Comparison of ENCODE assay signal across 1 cellular context in genomic region chr19:532578-533484, GRCh38.
TF ChIP-seq lines count a peak whose summit lies in the region.

No MANE protein-coding gene starts in this region.

TF ChIP-seq in HepG2, 621 proteins besides CTCF, POLR2A, EP300 and RAD21 (continued from another document and continues in another):
- TF ChIP-seq STAT6 (CRISPR knock-in tag; IDR thresholded peaks at IDR 0.05; ENCODE audit: borderline replicate concordance) (no peak), ZNF331 (CRISPR knock-in tag; IDR thresholded peaks at IDR 0.05) (no peak), ZNF263 (CRISPR knock-in tag; IDR thresholded peaks at IDR 0.05) (no peak), ZNF768 (CRISPR knock-in tag; IDR thresholded peaks at IDR 0.05) (no peak), CC2D1A (CRISPR knock-in tag; IDR thresholded peaks at IDR 0.05) (no peak), SIN3B (IDR thresholded peaks at IDR 0.05; ENCODE audit: low read length) (no peak), ATF2 (CRISPR knock-in tag; IDR thresholded peaks at IDR 0.05) (no peak; the same call in 1 of the 2 replicates), MTA3 (CRISPR knock-in tag; IDR thresholded peaks at IDR 0.05) (no peak), ZNF256 (CRISPR knock-in tag; conservative IDR thresholded peaks at IDR 0.05) (0 out of 2 replicates have a peak, but pooled peaks have one; percentile 65), ZNF619 (CRISPR knock-in tag; IDR thresholded peaks at IDR 0.05) (no peak), SNAPC2 (CRISPR knock-in tag; IDR thresholded peaks at IDR 0.05) (no peak), E2F1 (CRISPR knock-in tag; IDR thresholded peaks at IDR 0.05) (no peak), ATF4 (CRISPR knock-in tag; IDR thresholded peaks at IDR 0.05) (no peak), ASH2L (IDR thresholded peaks at IDR 0.05; ENCODE audit: insufficient read length, low read depth, low read length) (peak; percentile 51), ZNF605 (CRISPR knock-in tag; IDR thresholded peaks at IDR 0.05) (no peak), SP4 (CRISPR knock-in tag; IDR thresholded peaks at IDR 0.05) (no peak), ZNF10 (CRISPR knock-in tag; IDR thresholded peaks at IDR 0.05; ENCODE audit: borderline replicate concordance, low read depth) (no peak), TEAD2 (CRISPR knock-in tag; IDR thresholded peaks at IDR 0.05) (no peak), DNMT3B (CRISPR knock-in tag; conservative IDR thresholded peaks at IDR 0.05) (no peak), SOX13 (IDR thresholded peaks at IDR 0.05) (no peak), SOX13 (CRISPR knock-in tag; conservative IDR thresholded peaks at IDR 0.05 in 1 of 2, IDR thresholded peaks at IDR 0.05 in 1 of 2) (no peak), ZNF329 (CRISPR knock-in tag; IDR thresholded peaks at IDR 0.05; ENCODE audit: low read depth) (no peak), TCF12 (IDR thresholded peaks at IDR 0.05) (no peak), TCF12 (CRISPR knock-in tag; IDR thresholded peaks at IDR 0.05) (0 out of 2 replicates have a peak, but pooled peaks have one; percentile 33), RFXANK (CRISPR knock-in tag; IDR thresholded peaks at IDR 0.05) (no peak), ZNF687 (CRISPR knock-in tag; IDR thresholded peaks at IDR 0.05) (peak; percentile 91), ZFP82 (CRISPR knock-in tag; IDR thresholded peaks at IDR 0.05; ENCODE audit: borderline replicate concordance) (no peak), ELF1 (CRISPR knock-in tag; IDR thresholded peaks at IDR 0.05) (peak; percentile 53; the same call in 1 of the 2 replicates), ZBTB33 (CRISPR knock-in tag; IDR thresholded peaks at IDR 0.05) (no peak), ATRX (CRISPR knock-in tag; IDR thresholded peaks at IDR 0.05; ENCODE audit: borderline replicate concordance) (no peak), ZNF501 (CRISPR knock-in tag; IDR thresholded peaks at IDR 0.05) (no peak; the same call in 1 of the 2 replicates), ZNF275 (CRISPR knock-in tag; IDR thresholded peaks at IDR 0.05; ENCODE audit: borderline replicate concordance) (no peak), KDM2A (CRISPR knock-in tag; IDR thresholded peaks at IDR 0.05; ENCODE audit: borderline replicate concordance, low read depth) (no peak; the same call in 1 of the 2 replicates), ZNF512B (CRISPR knock-in tag; IDR thresholded peaks at IDR 0.05; ENCODE audit: borderline replicate concordance) (peak; percentile 40; the same call in 1 of the 2 replicates), NFE2L2 (IDR thresholded peaks at IDR 0.05; ENCODE audit: low read length) (no peak), PITX1 (CRISPR knock-in tag; IDR thresholded peaks at IDR 0.05) (0 out of 2 replicates have a peak, but pooled peaks have one; percentile 4), MAX (IDR thresholded peaks at IDR 0.05) (no peak), XBP1 (CRISPR knock-in tag; IDR thresholded peaks at IDR 0.05) (no peak), ARNT2 (CRISPR knock-in tag; IDR thresholded peaks at IDR 0.05; ENCODE audit: low read depth) (no peak), ZNF576 (CRISPR knock-in tag; IDR thresholded peaks at IDR 0.05) (peak; percentile 58; the same call in 1 of the 2 replicates), MZF1 (CRISPR knock-in tag; IDR thresholded peaks at IDR 0.05; ENCODE audit: borderline replicate concordance) (no peak), KLF9 (CRISPR knock-in tag; IDR thresholded peaks at IDR 0.05; ENCODE audit: low read depth) (no peak), ZNF775 (CRISPR knock-in tag; IDR thresholded peaks at IDR 0.05; ENCODE audit: borderline replicate concordance) (no peak), RNF219 (CRISPR knock-in tag; IDR thresholded peaks at IDR 0.05) (no peak), ATF7-NPFF (CRISPR knock-in tag; IDR thresholded peaks at IDR 0.05; ENCODE audit: low read depth) (no peak), NKX3-1 (CRISPR knock-in tag; IDR thresholded peaks at IDR 0.05) (peak; percentile 65; the same call in 1 of the 2 replicates), ZBTB38 (CRISPR knock-in tag; IDR thresholded peaks at IDR 0.05) (peak; percentile 73; the same call in 1 of the 2 replicates), SRSF4 (IDR thresholded peaks at IDR 0.05; ENCODE audit: low read depth, low read length, poor library complexity, severe bottlenecking) (no peak)
